In the genomic region with DNA sequence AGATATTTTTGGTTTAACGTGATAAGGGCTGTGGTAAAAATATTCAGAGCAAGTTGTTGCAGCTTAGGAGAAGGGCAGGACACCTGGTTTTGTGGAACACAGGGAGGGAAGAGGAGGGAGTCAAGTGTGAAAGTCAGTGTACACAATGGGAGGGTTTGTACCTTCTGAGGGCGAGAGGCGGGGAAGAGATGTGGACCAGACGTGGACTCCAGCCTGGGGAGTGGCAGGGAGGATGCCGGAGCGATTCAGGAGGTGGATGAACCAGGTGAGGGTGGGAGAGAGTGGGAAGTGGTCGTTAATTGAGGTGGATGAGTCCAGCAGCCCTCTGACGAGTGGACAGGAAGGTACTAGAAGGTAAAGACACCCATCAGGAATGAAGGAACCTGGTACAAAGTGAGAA, we compare ENCODE assay signal across 27 cellular contexts. TPM values are rescaled to one million over a fixed set of nuclear protein-coding genes. Genes with fewer than 3 reads are reported as not detected.
DNase-seq lines count a peak whose midpoint lies in the region; ATAC-seq, FAIRE-seq and TF ChIP-seq lines count a peak whose summit lies in the region.
"Had no signal": no experiment of that assay in that cellular context is flagged by ENCODE, and none has a peak within 500 bp of the region (broad histone marks: within the 10 kb centered on the region; RNA-seq: fewer than 3 reads in every experiment).

No MANE protein-coding gene starts in this region.

- H3K27me3 Mint-ChIP-seq in activated naive CD8-positive, alpha-beta T cell treated with anti-CD3 and anti-CD28 coated beads, Interleukin-2, amount 50 U/mL, for 24 hours, result no peaks in the 10 kb centered on the region
- no peaks in the 10 kb centered on the region for H3K27me3 Mint-ChIP-seq in activated naive CD8-positive, alpha-beta T cell treated with anti-CD3 and anti-CD28 coated beads for 36 hours
- H3K27me3 Mint-ChIP-seq: B cell had no signal

- peaks cover 11% of the 10 kb centered on the region for H3K4me1 Mint-ChIP-seq in activated naive CD8-positive, alpha-beta T cell treated with anti-CD3 and anti-CD28 coated beads, Interleukin-2, amount 50 U/mL, for 24 hours
- H3K4me1 Mint-ChIP-seq in activated naive CD8-positive, alpha-beta T cell treated with anti-CD3 and anti-CD28 coated beads for 36 hours, result peaks cover 8% of the 10 kb centered on the region

- dilution Hi-C loops in keratinocyte (cut with MboI; ENCODE audit: extremely low pct_ligation_motif_present, low sequenced_read_pairs), result no loop called here

- no peak for ATAC-seq in activated naive CD8-positive, alpha-beta T cell treated with anti-CD3 and anti-CD28 coated beads, Interleukin-2, amount 50 U/mL, for 24 hours

- no peak for TF ChIP-seq CTCF in colonic mucosa (IDR thresholded peaks at IDR 0.05)
- TF ChIP-seq CTCF in keratinocyte (optimal IDR thresholded peaks at IDR 0.05 in 1 of 3, IDR thresholded peaks at IDR 0.05 in 1 of 3, conservative IDR thresholded peaks at IDR 0.05 in 1 of 3; ENCODE audit: extremely low read depth in 1 of 3, insufficient read depth in 2 of 3, low read length in 3 of 3), result no peak
- no peak for TF ChIP-seq CTCF in transverse colon (IDR thresholded peaks at IDR 0.05)

- H3K27ac ChIP-seq in colonic mucosa (no peak overlapping the region), keratinocyte (ENCODE audit: control insufficient read depth, insufficient read depth, low read length) (peak overlapping the region; percentile 29), transverse colon (no peak overlapping the region)
- H3K27ac ChIP-seq: SK-N-MC had no signal

- no peaks in the 10 kb centered on the region for H3K27me3 ChIP-seq in colonic mucosa
- no peaks in the 10 kb centered on the region for H3K27me3 ChIP-seq in keratinocyte (ENCODE audit: control insufficient read depth, extremely low read depth, insufficient read depth, low read length)
- no peaks in the 10 kb centered on the region for H3K27me3 ChIP-seq in transverse colon
- H3K27me3 ChIP-seq: MG63 had no signal

- no peaks in the 10 kb centered on the region for H3K79me2 ChIP-seq in keratinocyte (ENCODE audit: control insufficient read depth, insufficient read depth, low read length)

- no peak overlapping the region for H3K4me3 ChIP-seq in colonic mucosa
- H3K4me3 ChIP-seq in keratinocyte (ENCODE audit: control insufficient read depth in 2 of 3, extremely low read depth in 1 of 3, insufficient read depth in 2 of 3, low read depth in 1 of 3, low read length in 3 of 3), result no peak overlapping the region
- no peak overlapping the region for H3K4me3 ChIP-seq in transverse colon
- H3K4me3 ChIP-seq: MG63, SK-N-MC had no signal

- FAIRE-seq in keratinocyte (lab: Jason Lieb, UNC), result no peak
- FAIRE-seq: GM12891, GM18507, RCC 7860 had no signal

- in situ Hi-C loops in transverse colon (cut with MboI; ENCODE audit: low pct_ligation_motif_present in 1 of 4, low pct_unique_long_range_greater_than_20kb in 1 of 4, low sequenced_read_pairs in 3 of 4), result no loop called here

- H3K4me1 ChIP-seq in colonic mucosa, result no peaks in the 10 kb centered on the region
- H3K4me1 ChIP-seq in keratinocyte (ENCODE audit: control insufficient read depth, extremely low read depth, insufficient read depth, low read length), result peaks cover 45% of the 10 kb centered on the region
- H3K4me1 ChIP-seq in transverse colon, result peaks cover 0 to 12% (median 6%) of the 10 kb centered on the region in 4 donors

- no peak for TF ChIP-seq POLR2A in transverse colon (IDR thresholded peaks at IDR 0.05)

- DNase-seq in activated naive CD8-positive, alpha-beta T cell treated with anti-CD3 and anti-CD28 coated beads, Interleukin-2, amount 50 U/mL, for 24 hours, result no peak
- DNase-seq in activated naive CD8-positive, alpha-beta T cell treated with anti-CD3 and anti-CD28 coated beads for 36 hours, result no peak
- DNase-seq in colonic mucosa (peak; percentile 63), keratinocyte (ENCODE audit: low read depth, low spot score) (no peak), transverse colon (peak; percentile 61), DMS153 treated with DMSO at 0.1 percent for 48 hours (lab: John Stamatoyannopoulos, UW; ENCODE audit: unreplicated experiment) (no peak), NCI-H1105 treated with DMSO at 0.1 percent for 48 hours (lab: John Stamatoyannopoulos, UW) (no peak), RKO (ENCODE audit: low spot score) (no peak)
- DNase-seq: 8988T; CD4-positive, CD25-positive, alpha-beta regulatory T cell; COR-L47; DMS153; EL; H9; Karpas-422; MG63; NCI-H1048; NCI-H1436 treated with DMSO at 0.1 percent for 48 hours; NCI-H2029 treated with DMSO at 0.1 percent for 48 hours; NCI-H2171; NCI-H526; SHP77 had no signal

- no peak for TF ChIP-seq EP300 in transverse colon (IDR thresholded peaks at IDR 0.05; ENCODE audit: low read depth)

- no peaks in the 10 kb centered on the region for H3K9me1 ChIP-seq in keratinocyte (ENCODE audit: control insufficient read depth, extremely low read depth, insufficient read depth, low read length)

- peak overlapping the region; percentile 49 for H3K27ac Mint-ChIP-seq in activated naive CD8-positive, alpha-beta T cell treated with anti-CD3 and anti-CD28 coated beads, Interleukin-2, amount 50 U/mL, for 24 hours
- H3K27ac Mint-ChIP-seq in activated naive CD8-positive, alpha-beta T cell treated with anti-CD3 and anti-CD28 coated beads for 36 hours, result no peak overlapping the region
- H3K27ac Mint-ChIP-seq: B cell had no signal

- H2AFZ ChIP-seq in keratinocyte (ENCODE audit: control insufficient read depth, low read length), result no peak overlapping the region

- H3K4me3 Mint-ChIP-seq in activated naive CD8-positive, alpha-beta T cell treated with anti-CD3 and anti-CD28 coated beads, Interleukin-2, amount 50 U/mL, for 24 hours, result no peak overlapping the region
- no peak overlapping the region for H3K4me3 Mint-ChIP-seq in activated naive CD8-positive, alpha-beta T cell treated with anti-CD3 and anti-CD28 coated beads for 36 hours
- H3K4me3 Mint-ChIP-seq: B cell; CD4-positive, CD25-positive, alpha-beta regulatory T cell; H9 had no signal

- H3K4me2 ChIP-seq in keratinocyte (ENCODE audit: control insufficient read depth, extremely low read depth, insufficient read depth, low read depth, low read length), result no peak overlapping the region

- H3K9ac ChIP-seq in colonic mucosa (ENCODE audit: low read depth in 2 of 2, low read length in 2 of 2), result no peak overlapping the region
- no peak overlapping the region for H3K9ac ChIP-seq in keratinocyte (ENCODE audit: control insufficient read depth, extremely low read depth, insufficient read depth, low read length)

- H3K36me3 Mint-ChIP-seq in activated naive CD8-positive, alpha-beta T cell treated with anti-CD3 and anti-CD28 coated beads, Interleukin-2, amount 50 U/mL, for 24 hours (ENCODE audit: low read depth), result no peaks in the 10 kb centered on the region
- no peaks in the 10 kb centered on the region for H3K36me3 Mint-ChIP-seq in activated naive CD8-positive, alpha-beta T cell treated with anti-CD3 and anti-CD28 coated beads for 36 hours
- H3K36me3 Mint-ChIP-seq: CD4-positive, CD25-positive, alpha-beta regulatory T cell had no signal

- no peaks in the 10 kb centered on the region for H3K36me3 ChIP-seq in colonic mucosa
- H3K36me3 ChIP-seq in keratinocyte (ENCODE audit: control insufficient read depth in 2 of 2, extremely low read depth in 1 of 2, insufficient read depth in 2 of 2, low read length in 2 of 2), result peaks cover 0 to 2% of the 10 kb centered on the region in 2 experiments
- H3K36me3 ChIP-seq in transverse colon, result no peaks in the 10 kb centered on the region
- H3K36me3 ChIP-seq: MG63 had no signal

- no peaks in the 10 kb centered on the region for H3K9me3 Mint-ChIP-seq in activated naive CD8-positive, alpha-beta T cell treated with anti-CD3 and anti-CD28 coated beads, Interleukin-2, amount 50 U/mL, for 24 hours
- H3K9me3 Mint-ChIP-seq in activated naive CD8-positive, alpha-beta T cell treated with anti-CD3 and anti-CD28 coated beads for 36 hours, result no peaks in the 10 kb centered on the region
- H3K9me3 Mint-ChIP-seq: CD4-positive, CD25-positive, alpha-beta regulatory T cell had no signal

- 45 to 55% methylated on average over 8 of the region's 8 CpGs for WGBS in transverse colon (ENCODE audit: low coverage in 1 of 2), 2 donors

- intact Hi-C loops in colonic mucosa (cut with DNase I), result no loop called here
- intact Hi-C loops in transverse colon (cut with DNase I; ENCODE audit: low total_unique reads), result no loop called here

- H4K20me1 ChIP-seq in keratinocyte (ENCODE audit: control insufficient read depth, extremely low read depth, insufficient read depth, low read length), result no peaks in the 10 kb centered on the region

- H3K9me3 ChIP-seq in colonic mucosa (no peaks in the 10 kb centered on the region), keratinocyte (ENCODE audit: control insufficient read depth, low read depth, low read length) (no peaks in the 10 kb centered on the region), transverse colon (no peaks in the 10 kb centered on the region)

RNA-seq across cellular contexts. Expression of gene IRF2BP2, which starts 52.2 kb away (rescaled TPM):
- total RNA-seq in activated naive CD8-positive, alpha-beta T cell treated with anti-CD3 and anti-CD28 coated beads for 36 hours, result 100 to 1,000 TPM; 109 to 111 TPM
- total RNA-seq in colonic mucosa (100 to 1,000 TPM; 157 to 164 TPM), transverse colon (100 to 1,000 TPM in 1 of 4 donors, 10 to 100 TPM in 3; 82.7 to 120 (median 93.3) TPM)
- polyA plus RNA-seq in keratinocyte, result 29.9 to 59.7 TPM (median 40.2 TPM) in 3 replicates
- polyA plus RNA-seq in keratinocyte (2011; ENCODE audit: low read depth), result 22.8 TPM
- 31.4 and 43.0 TPM in 2 replicates for polyA plus RNA-seq in keratinocyte (2011; cell fraction: cytosol; rRNA removed)
- polyA plus RNA-seq in keratinocyte (2011; cell fraction: nucleus; rRNA removed), result 108 and 150 TPM in 2 replicates
- polyA plus RNA-seq in keratinocyte (2012; ENCODE audit: low replicate concordance), result 67.8 and 84.7 TPM in 2 replicates
- polyA minus RNA-seq in keratinocyte, result 53.6 to 120 TPM (median 53.7 TPM) in 3 replicates
- 87.9 TPM for polyA minus RNA-seq in keratinocyte (2011; cell fraction: cytosol; rRNA and poly(A)+ RNA removed)
- polyA minus RNA-seq in keratinocyte (2011; cell fraction: nucleus; rRNA and poly(A)+ RNA removed), result 76.1 and 79.2 TPM in 2 replicates

Comparison
In these comparisons a context has a peak if more than half of its experiments do, and no peak if none do; other contexts are left out.
1. DNase-seq: peak in colonic mucosa (single experiment) and transverse colon (single experiment); none in activated naive CD8-positive, alpha-beta T cell treated with anti-CD3 and anti-CD28 coated beads, Interleukin-2, amount 50 U/mL, for 24 hours (single experiment), activated naive CD8-positive, alpha-beta T cell treated with anti-CD3 and anti-CD28 coated beads for 36 hours (single experiment), keratinocyte (single experiment), DMS153 treated with DMSO at 0.1 percent for 48 hours (single experiment), NCI-H1105 treated with DMSO at 0.1 percent for 48 hours (single experiment) and RKO (single experiment).